ENCODE assay signal across 8 cellular contexts in genomic region chr1:44354268-44354839, GRCh38. TPM values are rescaled to one million over a fixed set of nuclear protein-coding genes. Genes with fewer than 3 reads are reported as not detected.
DNase-seq lines count a peak whose midpoint lies in the region; ATAC-seq lines count a peak whose summit lies in the region.

No MANE protein-coding gene starts in this region.

- peak overlapping the region; percentile 69 for H3K27ac Mint-ChIP-seq in T-helper 2 cell treated with Interferon-gamma antibody and Interleukin-4, amounts not matched to agents 5 μg/mL and 100 μg/mL, for 36 hours

- no peaks in the 10 kb centered on the region for H3K36me3 ChIP-seq in iPS-15b (ENCODE audit: control insufficient read depth, insufficient read depth, low read length)
- no peaks in the 10 kb centered on the region for H3K36me3 ChIP-seq in subcutaneous abdominal adipose tissue (ENCODE audit: control insufficient read depth in 5 of 5, insufficient read depth in 5 of 5, low read length in 5 of 5)

- DNase-seq in T-helper 2 cell treated with Interferon-gamma antibody and Interleukin-4, amounts not matched to agents 5 μg/mL and 100 μg/mL, for 36 hours (ENCODE audit: low spot score) = no peak
- DNase-seq in T-helper 2 cell (no peak), SW 1271 (lab: John Stamatoyannopoulos, UW) (no peak)
- no peak for DNase-seq in activated T-cell treated with anti-CD3 and anti-CD28 coated beads, Interleukin-2, amount 50 U/mL, for 4 hours

- H3K27me3 ChIP-seq in iPS-15b (ENCODE audit: control insufficient read depth, insufficient read depth, low read length) (no peaks in the 10 kb centered on the region), subcutaneous abdominal adipose tissue (ENCODE audit: control insufficient read depth in 5 of 5, insufficient read depth in 4 of 5, low read length in 5 of 5) (no peaks in the 10 kb centered on the region)

- H3K9me3 Mint-ChIP-seq in T-helper 2 cell treated with Interferon-gamma antibody and Interleukin-4, amounts not matched to agents 5 μg/mL and 100 μg/mL, for 36 hours = no peaks in the 10 kb centered on the region
- no peaks in the 10 kb centered on the region for H3K9me3 Mint-ChIP-seq in activated T-cell treated with anti-CD3 and anti-CD28 coated beads, Interleukin-2, amount 50 U/mL, for 4 hours

- peaks cover 17% of the 10 kb centered on the region for H3K4me1 Mint-ChIP-seq in T-helper 2 cell treated with Interferon-gamma antibody and Interleukin-4, amounts not matched to agents 5 μg/mL and 100 μg/mL, for 36 hours (ENCODE audit: low read depth)
- H3K4me1 Mint-ChIP-seq in activated T-cell treated with anti-CD3 and anti-CD28 coated beads, Interleukin-2, amount 50 U/mL, for 4 hours (ENCODE audit: low read depth) = peaks cover 32% of the 10 kb centered on the region

- H3K36me3 Mint-ChIP-seq in T-helper 2 cell treated with Interferon-gamma antibody and Interleukin-4, amounts not matched to agents 5 μg/mL and 100 μg/mL, for 36 hours (ENCODE audit: low read depth) = no peaks in the 10 kb centered on the region
- H3K36me3 Mint-ChIP-seq in activated T-cell treated with anti-CD3 and anti-CD28 coated beads, Interleukin-2, amount 50 U/mL, for 4 hours (ENCODE audit: insufficient read depth) = peaks cover 7% of the 10 kb centered on the region

- no peak for ATAC-seq in activated T-cell treated with anti-CD3 and anti-CD28 coated beads, Interleukin-2, amount 50 U/mL, for 4 hours
- ATAC-seq in HG03342 (IDR thresholded peaks at IDR 0.05; ENCODE audit: unreplicated experiment) (no peak), GM19467 (IDR thresholded peaks at IDR 0.05; ENCODE audit: unreplicated experiment) (no peak)

- H3K9me3 ChIP-seq in iPS-15b (ENCODE audit: control insufficient read depth, insufficient read depth, low read length) = no peaks in the 10 kb centered on the region
- no peaks in the 10 kb centered on the region for H3K9me3 ChIP-seq in subcutaneous abdominal adipose tissue (ENCODE audit: control insufficient read depth in 5 of 5, low read length in 5 of 5)

- peak overlapping the region; percentile 57 for H3K27ac ChIP-seq in subcutaneous abdominal adipose tissue (ENCODE audit: low read depth, low read length)

- H3K4me1 ChIP-seq in iPS-15b (ENCODE audit: control insufficient read depth, insufficient read depth, low read length) = peaks cover 7% of the 10 kb centered on the region
- peaks cover 0 to 19% (median 16%) of the 10 kb centered on the region in 5 donors for H3K4me1 ChIP-seq in subcutaneous abdominal adipose tissue (ENCODE audit: control insufficient read depth in 5 of 5, insufficient read depth in 5 of 5, low read length in 5 of 5)

- H3K4me3 ChIP-seq in iPS-15b (ENCODE audit: low read depth, low read length) (peak overlapping the region; percentile 66), subcutaneous abdominal adipose tissue (ENCODE audit: low read depth in 1 of 5, low read length in 5 of 5) (peak overlapping the region; percentile 74 to 83 (median 80))

- peak overlapping the region; percentile 86 for H3K4me3 Mint-ChIP-seq in T-helper 2 cell treated with Interferon-gamma antibody and Interleukin-4, amounts not matched to agents 5 μg/mL and 100 μg/mL, for 36 hours
- H3K4me3 Mint-ChIP-seq in activated T-cell treated with anti-CD3 and anti-CD28 coated beads, Interleukin-2, amount 50 U/mL, for 4 hours = peak overlapping the region; percentile 92

- no peaks in the 10 kb centered on the region for H3K27me3 Mint-ChIP-seq in T-helper 2 cell treated with Interferon-gamma antibody and Interleukin-4, amounts not matched to agents 5 μg/mL and 100 μg/mL, for 36 hours (ENCODE audit: low read depth)
- no peaks in the 10 kb centered on the region for H3K27me3 Mint-ChIP-seq in activated T-cell treated with anti-CD3 and anti-CD28 coated beads, Interleukin-2, amount 50 U/mL, for 4 hours (ENCODE audit: low read depth)

- H3K9ac ChIP-seq in iPS-15b (ENCODE audit: low read depth, low read length) (peak overlapping the region; percentile 47), subcutaneous abdominal adipose tissue (ENCODE audit: low read length in 5 of 5) (peak overlapping the region in 4 of 5 donors; percentile 74 to 86 (median 82))

RNA-seq across cellular contexts. Expression of gene ERI3, which starts 0.7 kb away (rescaled TPM):
- 10 to 100 TPM; 66.8 to 70.8 (median 70.3) TPM for total RNA-seq in activated T-cell treated with anti-CD3 and anti-CD28 coated beads, Interleukin-2, amount 50 U/mL, for 4 hours

RNA-seq across cellular contexts. Expression of gene RNF220, which starts 50.7 kb away (rescaled TPM):
- 100 to 1,000 TPM; 130 to 140 (median 139) TPM for total RNA-seq in activated T-cell treated with anti-CD3 and anti-CD28 coated beads, Interleukin-2, amount 50 U/mL, for 4 hours
